In genomic region chr1:77413541-77414335, GRCh38 we compare ENCODE assay signal across 11 cellular contexts.
A peak's percentile ranks its signal among the peaks of the same experiment; 100 is the strongest.
DNase-seq lines count a peak whose midpoint lies in the region; ATAC-seq, FAIRE-seq and TF ChIP-seq lines count a peak whose summit lies in the region.
"Had no signal": no experiment of that assay in that cellular context is flagged by ENCODE, and none has a peak within 500 bp of the region (broad histone marks: within the 10 kb centered on the region; RNA-seq: fewer than 3 reads in every experiment).

No MANE protein-coding gene starts in this region.

- H3K27me3 Mint-ChIP-seq in CD8-positive, alpha-beta T cell (ENCODE audit: low read depth): peaks cover 4% of the 10 kb centered on the region

- no peak overlapping the region for H3K27ac ChIP-seq in CD8-positive, alpha-beta T cell (ENCODE audit: low read depth, low read length)
- H3K27ac ChIP-seq in small intestine (ENCODE audit: low read depth in 1 of 2, low read length in 1 of 2): no peak overlapping the region
- H3K27ac ChIP-seq: skin epidermis had no signal

- ATAC-seq in CD8-positive, alpha-beta T cell: no peak
- ATAC-seq in GM19328 (IDR thresholded peaks at IDR 0.05; ENCODE audit: unreplicated experiment): peak; percentile 81
- ATAC-seq in HG03066 (IDR thresholded peaks at IDR 0.05; ENCODE audit: low read depth, unreplicated experiment): peak; percentile 91

- no peak overlapping the region for H3K4me3 ChIP-seq in CD8-positive, alpha-beta T cell (ENCODE audit: low read depth, low read length)
- no peak overlapping the region for H3K4me3 ChIP-seq in small intestine (ENCODE audit: low read depth in 1 of 2, low read length in 2 of 2)
- H3K4me3 ChIP-seq: skin epidermis had no signal

- WGBS in small intestine, 3 donors: 65 to 73% (median 67%) methylated on average over 7 of the region's 7 CpGs

- no peak for FAIRE-seq in small intestine (lab: Jason Lieb, UNC)

- intact Hi-C loops in CD8-positive, alpha-beta T cell (cut with DNase I, micrococcal nuclease): loop anchor here in 1 of 2 experiments (10.0 kb wide), 1 partner anchor 61 kb away; no protein-coding TSS in a partner anchor

- H3K9me3 ChIP-seq in CD8-positive, alpha-beta T cell (ENCODE audit: low read length): no peaks in the 10 kb centered on the region
- no peaks in the 10 kb centered on the region for H3K9me3 ChIP-seq in small intestine (ENCODE audit: control insufficient read depth, low read depth)

- no peaks in the 10 kb centered on the region for H3K36me3 ChIP-seq in CD8-positive, alpha-beta T cell (ENCODE audit: insufficient read depth, low read length)
- H3K36me3 ChIP-seq in small intestine (ENCODE audit: control insufficient read depth in 2 of 2, insufficient read depth in 2 of 2, low read length in 2 of 2): no peaks in the 10 kb centered on the region

- H3K27me3 ChIP-seq in CD8-positive, alpha-beta T cell (ENCODE audit: insufficient read depth, low read length): no peaks in the 10 kb centered on the region
- H3K27me3 ChIP-seq in small intestine (ENCODE audit: control insufficient read depth in 2 of 2, insufficient read depth in 2 of 2, low read length in 2 of 2): no peaks in the 10 kb centered on the region

- peaks cover 20% of the 10 kb centered on the region for H3K4me1 Mint-ChIP-seq in CD8-positive, alpha-beta T cell (ENCODE audit: low read depth)

- no peak for TF ChIP-seq CTCF in CD8-positive, alpha-beta T cell (IDR thresholded peaks at IDR 0.05)

- no peak for DNase-seq in CD8-positive, alpha-beta T cell
- DNase-seq in SKM-1 treated with dmso at 0.1 percent for 144 hours (lab: John Stamatoyannopoulos, UW; ENCODE audit: unreplicated experiment): peak; percentile 91
- no peak for DNase-seq in ecto neural progenitor cell (ENCODE audit: low spot score)
- no peak for DNase-seq in small intestine
- no peak for DNase-seq in GM03348 (ENCODE audit: low spot score)
- no peak for DNase-seq in dedifferentiated amniotic fluid mesenchymal stem cell (ENCODE audit: extremely low spot score)
- DNase-seq: EL, glutamatergic neuron had no signal

- POLR2A ChIA-PET in CD8-positive, alpha-beta T cell (lab: Charles Lee): no interaction called here

- peaks cover 12% of the 10 kb centered on the region for H3K4me1 ChIP-seq in CD8-positive, alpha-beta T cell (ENCODE audit: insufficient read depth, low read length)
- no peaks in the 10 kb centered on the region for H3K4me1 ChIP-seq in small intestine (ENCODE audit: control insufficient read depth in 2 of 2, insufficient read depth in 1 of 2, low read depth in 1 of 2, low read length in 1 of 2)

- H3K36me3 Mint-ChIP-seq in CD8-positive, alpha-beta T cell: peaks cover 49% of the 10 kb centered on the region

- CTCF ChIA-PET in CD8-positive, alpha-beta T cell (lab: Charles Lee): interaction anchor here (0.9 to 1.5 kb wide), 2 partner anchors 59 to 120 kb away, joined by 3 read pairs; no protein-coding TSS in a partner anchor

- peak overlapping the region; percentile 46 for H3K27ac Mint-ChIP-seq in CD8-positive, alpha-beta T cell

- H3K4me3 Mint-ChIP-seq in CD8-positive, alpha-beta T cell: peak overlapping the region; percentile 26

- H3K9me3 Mint-ChIP-seq in CD8-positive, alpha-beta T cell: peaks cover 10% of the 10 kb centered on the region
